In the genomic region with DNA sequence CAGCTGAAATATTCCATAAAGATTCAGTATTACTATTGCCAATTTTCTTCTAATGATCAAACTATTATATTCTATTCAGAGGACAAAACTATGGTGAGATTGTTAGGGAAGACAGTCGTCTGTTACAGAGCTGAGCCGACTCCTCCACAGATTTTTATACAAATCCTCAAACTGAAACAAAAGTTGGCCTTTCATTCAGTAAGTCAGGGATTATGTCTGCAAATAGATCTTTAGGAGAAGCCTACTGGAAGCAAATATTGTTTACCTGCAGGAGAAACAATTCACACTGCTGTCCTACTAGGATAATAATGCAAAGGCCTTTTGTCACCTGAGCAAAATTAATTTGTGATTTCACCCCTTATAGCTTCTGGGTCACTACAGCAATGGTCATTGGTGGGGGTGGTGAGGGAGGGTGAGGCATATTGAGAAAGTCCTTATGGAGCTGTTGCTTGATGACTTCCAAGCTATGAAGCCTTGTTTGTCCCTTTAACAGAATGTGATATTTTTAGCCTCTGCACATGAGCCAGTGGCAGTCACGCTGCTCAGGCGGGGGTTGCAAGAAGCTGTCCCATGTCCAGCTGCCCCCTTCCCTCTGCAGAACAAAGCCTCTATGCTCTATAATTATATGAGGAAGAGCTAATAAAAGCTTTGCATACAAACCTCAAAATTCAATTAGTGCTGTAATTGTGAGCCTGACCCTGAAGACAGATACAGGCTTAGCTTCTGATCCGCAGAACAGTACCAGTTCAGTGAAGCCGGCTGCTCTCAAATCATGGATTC, we compare ENCODE assay signal across 20 cellular contexts.
A peak's percentile ranks its signal among the peaks of the same experiment; 100 is the strongest.
DNase-seq lines count a peak whose midpoint lies in the region; ATAC-seq and TF ChIP-seq lines count a peak whose summit lies in the region.
"Had no signal": no experiment of that assay in that cellular context is flagged by ENCODE, and none has a peak within 500 bp of the region (broad histone marks: within the 10 kb centered on the region; RNA-seq: fewer than 3 reads in every experiment).

No MANE protein-coding gene starts in this region.

- no peaks in the 10 kb centered on the region for H3K9me3 ChIP-seq in esophagus squamous epithelium
- no peaks in the 10 kb centered on the region for H3K9me3 ChIP-seq in CD8-positive, alpha-beta memory T cell (ENCODE audit: low read length)
- H3K9me3 ChIP-seq: adrenal gland, lower lobe of right lung, transverse colon had no signal

- DNase-seq in SK-MEL-5 (ENCODE audit: low read depth, low spot score) = peak; percentile 75
- no peak for DNase-seq in esophagus squamous epithelium (lab: John Stamatoyannopoulos, UW)
- peak; percentile 81 for DNase-seq in superior temporal gyrus (ENCODE audit: extremely low spot score)
- DNase-seq in NCI-H1930 (lab: John Stamatoyannopoulos, UW) = no peak
- no peak for DNase-seq in inferior parietal cortex (ENCODE audit: extremely low spot score)
- no peak for DNase-seq in CD8-positive, alpha-beta memory T cell
- DNase-seq: activated CD4-positive, alpha-beta T cell treated with anti-CD3 and anti-CD28 coated beads, Interleukin-2, amount 50 U/mL, for 4 hours; adrenal gland; cortex of kidney; DMS79; lower lobe of right lung; natural killer cell; NCI-H187; NCI-H510A; PC-9; retina; stimulated activated CD4-positive, alpha-beta T cell treated with anti-CD3 and anti-CD28 coated beads, Interleukin-2, amount 100 ng/mL, for 24 hours; transverse colon had no signal

- H3K27me3 Mint-ChIP-seq in CD8-positive, alpha-beta memory T cell = peaks cover 3 to 10% of the 10 kb centered on the region in 2 donors

- TF ChIP-seq POLR2A in esophagus squamous epithelium (IDR thresholded peaks at IDR 0.05) = no peak

- H3K27me3 ChIP-seq in esophagus squamous epithelium (no peaks in the 10 kb centered on the region), layer of hippocampus (ENCODE audit: control insufficient read depth, insufficient read depth, low read length) (no peaks in the 10 kb centered on the region)
- H3K27me3 ChIP-seq in CD8-positive, alpha-beta memory T cell (ENCODE audit: insufficient read depth, low read length, poor library complexity, severe bottlenecking) = no peaks in the 10 kb centered on the region
- H3K27me3 ChIP-seq: adrenal gland, transverse colon had no signal

- CTCF ChIA-PET in CD8-positive, alpha-beta memory T cell (lab: Charles Lee) = interaction anchor here (1.4 kb wide), 1 partner anchor 13 kb away, joined by 6 read pairs; no protein-coding TSS in a partner anchor

- ATAC-seq in GM19023 (IDR thresholded peaks at IDR 0.05; ENCODE audit: unreplicated experiment) = no peak
- ATAC-seq: lower lobe of right lung, natural killer cell had no signal

- no peaks in the 10 kb centered on the region for H3K36me3 Mint-ChIP-seq in CD8-positive, alpha-beta memory T cell
- H3K36me3 Mint-ChIP-seq: natural killer cell had no signal

- no peak for TF ChIP-seq CTCF in esophagus squamous epithelium (IDR thresholded peaks at IDR 0.05)

- H3K27ac Mint-ChIP-seq in CD8-positive, alpha-beta memory T cell = no peak overlapping the region
- H3K27ac Mint-ChIP-seq: natural killer cell had no signal

- no peaks in the 10 kb centered on the region for H3K4me1 Mint-ChIP-seq in CD8-positive, alpha-beta memory T cell

- intact Hi-C loops in esophagus squamous epithelium (cut with DNase I) = no loop called here

- no peak overlapping the region for H3K4me3 ChIP-seq in esophagus squamous epithelium
- no peak overlapping the region for H3K4me3 ChIP-seq in CD8-positive, alpha-beta memory T cell (ENCODE audit: low read length)
- H3K4me3 ChIP-seq: adrenal gland, lower lobe of right lung, PC-9, transverse colon had no signal

- no peak overlapping the region for H3K4me3 Mint-ChIP-seq in CD8-positive, alpha-beta memory T cell
- H3K4me3 Mint-ChIP-seq: natural killer cell had no signal

- no peaks in the 10 kb centered on the region for H3K36me3 ChIP-seq in esophagus squamous epithelium
- no peaks in the 10 kb centered on the region for H3K36me3 ChIP-seq in CD8-positive, alpha-beta memory T cell (ENCODE audit: insufficient read depth, low read length)
- H3K36me3 ChIP-seq: adrenal gland, lower lobe of right lung, transverse colon had no signal

- H3K27ac ChIP-seq in esophagus squamous epithelium = peak overlapping the region in 3 of 4 donors; percentile 31 to 36 (median 34)
- H3K27ac ChIP-seq in layer of hippocampus (ENCODE audit: low read depth, low read length) = peak overlapping the region; percentile 39
- no peak overlapping the region for H3K27ac ChIP-seq in CD8-positive, alpha-beta memory T cell (ENCODE audit: low read depth, low read length)
- H3K27ac ChIP-seq: lower lobe of right lung, PC-9, transverse colon had no signal

- 54 to 57% methylated on average over 6 of the region's 6 CpGs for WGBS in esophagus squamous epithelium, 2 donors

- H3K4me1 ChIP-seq in esophagus squamous epithelium = peaks cover 0 to 14% (median 5%) of the 10 kb centered on the region in 3 donors
- no peaks in the 10 kb centered on the region for H3K4me1 ChIP-seq in CD8-positive, alpha-beta memory T cell (ENCODE audit: insufficient read depth, low read length)

- POLR2A ChIA-PET in CD8-positive, alpha-beta memory T cell (lab: Charles Lee) = no interaction called here

- in situ Hi-C loops in SK-MEL-5 (cut with HindIII; ENCODE audit: low pct_unique_long_range_greater_than_20kb, low sequenced_read_pairs) = loop anchor here (25.0 kb wide), 1 partner anchor 278 kb away; no protein-coding TSS in a partner anchor

- H3K9me3 Mint-ChIP-seq in CD8-positive, alpha-beta memory T cell = no peaks in the 10 kb centered on the region
- H3K9me3 Mint-ChIP-seq: natural killer cell had no signal

Comparison
In these comparisons a context has a peak if more than half of its experiments do, and no peak if none do; other contexts are left out.
1. DNase-seq: peak in SK-MEL-5 (single experiment) and superior temporal gyrus (single experiment); none in esophagus squamous epithelium (single experiment), NCI-H1930 (0 of 2), inferior parietal cortex (single experiment) and CD8-positive, alpha-beta memory T cell (0 of 5).